ENCODE assay signal across 8 cellular contexts in the genomic region with DNA sequence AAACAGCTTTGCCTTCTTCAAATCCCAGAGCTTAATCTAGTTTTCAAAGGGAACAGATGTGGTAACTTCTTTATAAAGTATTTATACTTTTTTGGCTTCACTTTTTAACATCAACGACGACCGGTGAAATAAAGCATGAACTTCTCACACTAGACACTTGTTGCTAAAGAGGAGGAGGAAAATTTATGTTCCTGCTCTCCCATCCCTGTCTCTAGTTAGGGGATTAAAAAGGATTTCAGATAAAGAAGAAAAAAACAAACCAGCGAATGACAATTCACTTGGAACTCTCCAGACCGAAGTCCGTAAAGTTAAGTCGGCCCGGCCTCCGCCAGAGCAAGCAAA. TPM values are rescaled to one million over a fixed set of nuclear protein-coding genes. Genes with fewer than 3 reads are reported as not detected.
DNase-seq lines count a peak whose midpoint lies in the region; ATAC-seq and TF ChIP-seq lines count a peak whose summit lies in the region.

No MANE protein-coding gene starts in this region.

- TF ChIP-seq POLR2A in heart left ventricle (IDR thresholded peaks at IDR 0.05) (no peak), uterus (IDR thresholded peaks at IDR 0.05) (no peak)

- H3K4me1 ChIP-seq in heart left ventricle, result peaks cover 0 to 33% (median 11%) of the 10 kb centered on the region in 12 donors
- peaks cover 10% of the 10 kb centered on the region for H3K4me1 ChIP-seq in mesodermal cell (ENCODE audit: control insufficient read depth, insufficient read depth, low read length, poor library complexity, severe bottlenecking)
- H3K4me1 ChIP-seq in uterus, result no peaks in the 10 kb centered on the region

- intact Hi-C loops in heart left ventricle (cut with DNase I) (loop anchor here in 8 of 10 donors (2.0 to 10.0 kb wide), 9 partner anchors 50 to 252 kb away; partner anchors contain the start of gene RFX7 (in 5 of the 8)), cardiac septum (cut with DNase I) (loop anchor here (5.0 kb wide), 3 partner anchors 60 to 255 kb away; no protein-coding TSS in a partner anchor), uterus (cut with DNase I; ENCODE audit: low total_unique reads) (no loop called here)

- no peaks in the 10 kb centered on the region for H3K36me3 ChIP-seq in heart left ventricle
- peaks cover 3% of the 10 kb centered on the region for H3K36me3 ChIP-seq in mesodermal cell (ENCODE audit: control insufficient read depth, insufficient read depth, low read length)
- H3K36me3 ChIP-seq in uterus, result no peaks in the 10 kb centered on the region

- WGBS in heart left ventricle, 4 donors, result 1 to 3% (median 1%) methylated on average over 9 of the region's 9 CpGs
- 0% methylated on average over 3 to 5 of the region's 9 CpGs for WGBS in mesodermal cell (ENCODE audit: insufficient coverage in 2 of 2), 2 experiments

- H3K9me3 ChIP-seq in heart left ventricle (no peaks in the 10 kb centered on the region), mesodermal cell (ENCODE audit: control insufficient read depth, low read length) (no peaks in the 10 kb centered on the region), uterus (no peaks in the 10 kb centered on the region)

- H3K27ac ChIP-seq in heart left ventricle, result peak overlapping the region; percentile 86 to 98 (median 94)
- H3K27ac ChIP-seq in mesodermal cell (ENCODE audit: low read depth, low read length, severe bottlenecking), result peak overlapping the region; percentile 68
- peak overlapping the region; percentile 97 to 99 for H3K27ac ChIP-seq in uterus

- no peak for TF ChIP-seq CTCF in heart left ventricle (IDR thresholded peaks at IDR 0.05)
- no peak for TF ChIP-seq CTCF in cardiac fibroblast (IDR thresholded peaks at IDR 0.05; ENCODE audit: low read depth, low read length)
- TF ChIP-seq CTCF in uterus (IDR thresholded peaks at IDR 0.05), result no peak

- H3K27me3 ChIP-seq in heart left ventricle (no peaks in the 10 kb centered on the region), uterus (no peaks in the 10 kb centered on the region)

- H3K4me3 ChIP-seq in heart left ventricle, result peak overlapping the region; percentile 63 to 96 (median 84)
- H3K4me3 ChIP-seq in cardiac fibroblast (replicated peaks in 1 of 2; ENCODE audit: low read depth in 2 of 2, low read length in 2 of 2), result peak overlapping the region; percentile 81 to 87
- H3K4me3 ChIP-seq in mesodermal cell (ENCODE audit: extremely low read depth, insufficient read depth, low read length, poor library complexity, severe bottlenecking), result peak overlapping the region; percentile 68
- peak overlapping the region; percentile 67 to 98 for H3K4me3 ChIP-seq in uterus

- DNase-seq in heart left ventricle (no peak), cardiac septum (ENCODE audit: low spot score) (no peak), cardiac fibroblast (ENCODE audit: low read depth in 2 of 2) (peak in 1 of 2 donors; percentile 65), uterus (no peak)

- no peak for ATAC-seq in heart left ventricle
- ATAC-seq in GM18861 (IDR thresholded peaks at IDR 0.05; ENCODE audit: unreplicated experiment), result no peak
- no peak for ATAC-seq in GM19452 (IDR thresholded peaks at IDR 0.05; ENCODE audit: unreplicated experiment)
- no peak for ATAC-seq in GM19328 (IDR thresholded peaks at IDR 0.05; ENCODE audit: unreplicated experiment)

RNA-seq across cellular contexts. Expression of gene NEDD4, which starts 0.7 kb away (rescaled TPM):
- total RNA-seq in heart left ventricle (10 to 100 TPM in 4 of 9 donors, 1 to 10 TPM in 5; 6.0 to 14.8 (median 9.2) TPM), cardiac septum (10.5 TPM), uterus (10 to 100 TPM; 13.3 to 44.0 (median 35.6) TPM)
- polyA plus RNA-seq in heart left ventricle, result 1 to 10 TPM; 1.8 to 5.5 TPM
- polyA plus RNA-seq in mesodermal cell (2013, experiment 1 of 2), result 17.4 TPM
- 18.4 TPM for polyA plus RNA-seq in mesodermal cell (2013, experiment 2 of 2)
